Comparison of ENCODE assay signal across 9 cellular contexts in genomic region chr10:1036341-1036791, GRCh38. TPM values are rescaled to one million over a fixed set of nuclear protein-coding genes. Genes with fewer than 3 reads are reported as not detected.
DNase-seq lines count a peak whose midpoint lies in the region; ATAC-seq and TF ChIP-seq lines count a peak whose summit lies in the region.
"Had no signal": no experiment of that assay in that cellular context is flagged by ENCODE, and none has a peak within 500 bp of the region (broad histone marks: within the 10 kb centered on the region; RNA-seq: fewer than 3 reads in every experiment).

No MANE protein-coding gene starts in this region.

- TF ChIP-seq CTCF in type B pancreatic cell (conservative IDR thresholded peaks at IDR 0.05), result no peak
- TF ChIP-seq CTCF in BE2C (IDR thresholded peaks at IDR 0.05; ENCODE audit: low read depth, low read length), result no peak

- no peaks in the 10 kb centered on the region for H3K9me3 ChIP-seq in BE2C

- no peak overlapping the region for H3K4me3 ChIP-seq in BE2C (ENCODE audit: low read depth, low read length)

- H3K27me3 ChIP-seq in BE2C, result no peaks in the 10 kb centered on the region

- DNase-seq in stimulated activated CD4-positive, alpha-beta T cell treated with anti-CD3 and anti-CD28 coated beads, Interleukin-15, amount 100 ng/mL, for 24 hours, result peak; percentile 38
- no peak for DNase-seq in stimulated activated CD4-positive, alpha-beta T cell treated with anti-CD3 and anti-CD28 coated beads, Interleukin-4, amount 100 ng/mL, for 24 hours
- DNase-seq in central memory CD8-positive, alpha-beta T cell (ENCODE audit: low spot score in 2 of 2), result no peak
- DNase-seq in type B pancreatic cell (ENCODE audit: extremely low spot score, unreplicated experiment) (no peak), NOMO-1 (lab: John Stamatoyannopoulos, UW; ENCODE audit: unreplicated experiment in 2 of 2) (no peak), NCI-H345 treated with DMSO at 0.1 percent for 48 hours (lab: John Stamatoyannopoulos, UW; ENCODE audit: unreplicated experiment) (no peak), BE2C (no peak)

- peaks cover 28% of the 10 kb centered on the region for H3K36me3 Mint-ChIP-seq in central memory CD8-positive, alpha-beta T cell (ENCODE audit: insufficient read depth)
- peaks cover 4% of the 10 kb centered on the region for H3K36me3 Mint-ChIP-seq in type B pancreatic cell

- no peaks in the 10 kb centered on the region for H3K27me3 Mint-ChIP-seq in central memory CD8-positive, alpha-beta T cell
- no peaks in the 10 kb centered on the region for H3K27me3 Mint-ChIP-seq in type B pancreatic cell
- H3K27me3 Mint-ChIP-seq: stimulated activated naive CD8-positive, alpha-beta T cell treated with anti-CD3 and anti-CD28 coated beads, Interleukin-15, Interleukin-2, amounts not matched to agents 100 ng/mL and 50 ng/mL, for 24 hours had no signal

- no peaks in the 10 kb centered on the region for H3K9me3 Mint-ChIP-seq in central memory CD8-positive, alpha-beta T cell
- H3K9me3 Mint-ChIP-seq in type B pancreatic cell, result no peaks in the 10 kb centered on the region
- H3K9me3 Mint-ChIP-seq: stimulated activated naive CD8-positive, alpha-beta T cell treated with anti-CD3 and anti-CD28 coated beads, Interleukin-15, Interleukin-2, amounts not matched to agents 100 ng/mL and 50 ng/mL, for 24 hours had no signal

- peak; percentile 79 for ATAC-seq in HG03442 (IDR thresholded peaks at IDR 0.05; ENCODE audit: unreplicated experiment)
- ATAC-seq in central memory CD8-positive, alpha-beta T cell (replicated peaks; ENCODE audit: extremely low read depth, poor library complexity, severe bottlenecking), result no peak

- H3K4me1 ChIP-seq in BE2C, result no peaks in the 10 kb centered on the region; the same call in 1 of the 2 replicates

- no peak overlapping the region for H3K4me3 Mint-ChIP-seq in central memory CD8-positive, alpha-beta T cell
- no peak overlapping the region for H3K4me3 Mint-ChIP-seq in type B pancreatic cell
- H3K4me3 Mint-ChIP-seq: stimulated activated naive CD8-positive, alpha-beta T cell treated with anti-CD3 and anti-CD28 coated beads, Interleukin-15, Interleukin-2, amounts not matched to agents 100 ng/mL and 50 ng/mL, for 24 hours had no signal

- H3K4me1 Mint-ChIP-seq in central memory CD8-positive, alpha-beta T cell, result no peaks in the 10 kb centered on the region
- peaks cover 5% of the 10 kb centered on the region for H3K4me1 Mint-ChIP-seq in type B pancreatic cell (ENCODE audit: unreplicated experiment)

- peaks cover 21% of the 10 kb centered on the region for H3K36me3 ChIP-seq in BE2C

- H3K27ac Mint-ChIP-seq in central memory CD8-positive, alpha-beta T cell (ENCODE audit: low read depth), result peak overlapping the region; percentile 79
- H3K27ac Mint-ChIP-seq in type B pancreatic cell, result peak overlapping the region; percentile 56

RNA-seq across cellular contexts. Expression of gene IDI2, which starts 10.7 kb away (rescaled TPM):
- not detected in 2 replicates for total RNA-seq in type B pancreatic cell (ENCODE audit: low replicate concordance)
- polyA plus RNA-seq in BE2C (2012; ENCODE audit: insufficient read depth, insufficient read length, low read depth), result not detected

RNA-seq across cellular contexts. Expression of gene IDI1, which starts 12.6 kb away (rescaled TPM):
- total RNA-seq in type B pancreatic cell (ENCODE audit: low replicate concordance), result 45.2 and 54.1 TPM in 2 replicates
- polyA plus RNA-seq in BE2C (2012; ENCODE audit: insufficient read depth, insufficient read length, low read depth), result 30.6 TPM

RNA-seq across cellular contexts. Expression of gene WDR37, which starts 19.8 kb away (rescaled TPM):
- 16.2 and 17.6 TPM in 2 replicates for total RNA-seq in type B pancreatic cell (ENCODE audit: low replicate concordance)
- 17.2 TPM for polyA plus RNA-seq in BE2C (2012; ENCODE audit: insufficient read depth, insufficient read length, low read depth)

RNA-seq across cellular contexts. Expression of gene GTPBP4, which starts 48.1 kb away (rescaled TPM):
- total RNA-seq in type B pancreatic cell (ENCODE audit: low replicate concordance), result 57.8 and 65.9 TPM in 2 replicates
- polyA plus RNA-seq in BE2C (2012; ENCODE audit: insufficient read depth, insufficient read length, low read depth), result 153 TPM
